Comparison of ENCODE assay signal across 1 cellular context in genomic region chr7:41629711-41630111, GRCh38.
TF ChIP-seq lines count a peak whose summit lies in the region.

No MANE protein-coding gene starts in this region.

TF ChIP-seq in H1, 55 proteins besides CTCF, POLR2A, EP300 and RAD21 (continued from another document):
- TF ChIP-seq USF2 (IDR thresholded peaks at IDR 0.05; ENCODE audit: low read length): no peak
- TF ChIP-seq EGR1 (IDR thresholded peaks at IDR 0.05; ENCODE audit: borderline replicate concordance, low read depth, low read length): no peak
- no peak for TF ChIP-seq ZNF274 (IDR thresholded peaks at IDR 0.05; ENCODE audit: borderline replicate concordance, extremely low read depth, low read length)
- no peak for TF ChIP-seq SRF (IDR thresholded peaks at IDR 0.05; ENCODE audit: low read depth, low read length)
